ENCODE assay signal across 10 cellular contexts in genomic region chr2:236659758-236660150, GRCh38.
DNase-seq lines count a peak whose midpoint lies in the region; ATAC-seq, FAIRE-seq and TF ChIP-seq lines count a peak whose summit lies in the region.
"Had no signal": no experiment of that assay in that cellular context is flagged by ENCODE, and none has a peak within 500 bp of the region (broad histone marks: within the 10 kb centered on the region; RNA-seq: fewer than 3 reads in every experiment).

No MANE protein-coding gene starts in this region.

- H3K4me3 ChIP-seq in heart right ventricle (no peak overlapping the region), RWPE2 (ENCODE audit: severe bottlenecking) (no peak overlapping the region), kidney epithelial cell (ENCODE audit: low read depth, low read length) (no peak overlapping the region)

- TF ChIP-seq CTCF in heart right ventricle (IDR thresholded peaks at IDR 0.05) (no peak), RWPE2 (IDR thresholded peaks at IDR 0.05; ENCODE audit: poor library complexity, severe bottlenecking) (no peak), kidney epithelial cell (IDR thresholded peaks at IDR 0.05; ENCODE audit: insufficient read depth, low read length, poor library complexity, severe bottlenecking) (no peak)

- H3K9me3 Mint-ChIP-seq in activated CD4-positive, alpha-beta memory T cell treated with anti-CD3 and anti-CD28 coated beads, Interleukin-2, amount 10 ng/mL, durations not matched to agents 7 days and 5 days: no peaks in the 10 kb centered on the region
- no peaks in the 10 kb centered on the region for H3K9me3 Mint-ChIP-seq in activated naive CD4-positive, alpha-beta T cell treated with anti-CD3 and anti-CD28 coated beads, Interleukin-2, amount 10 ng/mL, durations not matched to agents 7 days and 5 days
- H3K9me3 Mint-ChIP-seq: activated T-cell treated with anti-CD3 and anti-CD28 coated beads, Interleukin-2, amount 50 U/mL, for 72 hours had no signal

- 42 to 60% methylated on average over 5 of the region's 5 CpGs for WGBS in heart right ventricle, 2 donors

- H3K9me3 ChIP-seq in heart right ventricle: no peaks in the 10 kb centered on the region
- H3K9me3 ChIP-seq in RWPE2 (ENCODE audit: severe bottlenecking): no peaks in the 10 kb centered on the region

- H3K27ac Mint-ChIP-seq in activated CD4-positive, alpha-beta memory T cell treated with anti-CD3 and anti-CD28 coated beads, Interleukin-2, amount 10 ng/mL, durations not matched to agents 7 days and 5 days: no peak overlapping the region
- no peak overlapping the region for H3K27ac Mint-ChIP-seq in activated naive CD4-positive, alpha-beta T cell treated with anti-CD3 and anti-CD28 coated beads, Interleukin-2, amount 10 ng/mL, durations not matched to agents 7 days and 5 days
- H3K27ac Mint-ChIP-seq: activated T-cell treated with anti-CD3 and anti-CD28 coated beads, Interleukin-2, amount 50 U/mL, for 72 hours had no signal

- POLR2A ChIA-PET in activated CD4-positive, alpha-beta memory T cell treated with anti-CD3 and anti-CD28 coated beads, Interleukin-2, amount 10 ng/mL, durations not matched to agents 7 days and 5 days (lab: Charles Lee): no interaction called here

- H3K36me3 Mint-ChIP-seq in activated CD4-positive, alpha-beta memory T cell treated with anti-CD3 and anti-CD28 coated beads, Interleukin-2, amount 10 ng/mL, durations not matched to agents 7 days and 5 days (ENCODE audit: low read depth): no peaks in the 10 kb centered on the region
- H3K36me3 Mint-ChIP-seq in activated naive CD4-positive, alpha-beta T cell treated with anti-CD3 and anti-CD28 coated beads, Interleukin-2, amount 10 ng/mL, durations not matched to agents 7 days and 5 days: no peaks in the 10 kb centered on the region

- peak in 6 of 8 donors; percentile 22 to 79 (median 45) for ATAC-seq in heart right ventricle
- ATAC-seq in RWPE2 (ENCODE audit: low read depth): peak; percentile 57; the same call in 2 of the 3 replicates
- no peak for ATAC-seq in GM19324 (IDR thresholded peaks at IDR 0.05; ENCODE audit: low FRiP score, unreplicated experiment)
- ATAC-seq: activated T-cell treated with anti-CD3 and anti-CD28 coated beads, Interleukin-2, amount 50 U/mL, for 72 hours had no signal

- H3K4me3 Mint-ChIP-seq in activated CD4-positive, alpha-beta memory T cell treated with anti-CD3 and anti-CD28 coated beads, Interleukin-2, amount 10 ng/mL, durations not matched to agents 7 days and 5 days: no peak overlapping the region
- no peak overlapping the region for H3K4me3 Mint-ChIP-seq in activated naive CD4-positive, alpha-beta T cell treated with anti-CD3 and anti-CD28 coated beads, Interleukin-2, amount 10 ng/mL, durations not matched to agents 7 days and 5 days
- H3K4me3 Mint-ChIP-seq: activated T-cell treated with anti-CD3 and anti-CD28 coated beads, Interleukin-2, amount 50 U/mL, for 72 hours had no signal

- CTCF ChIA-PET in activated CD4-positive, alpha-beta memory T cell treated with anti-CD3 and anti-CD28 coated beads, Interleukin-2, amount 10 ng/mL, durations not matched to agents 7 days and 5 days (lab: Charles Lee): no interaction called here
- CTCF ChIA-PET in activated naive CD4-positive, alpha-beta T cell treated with anti-CD3 and anti-CD28 coated beads, Interleukin-2, amount 10 ng/mL, durations not matched to agents 7 days and 5 days (lab: Charles Lee): no interaction called here

- H3K27ac ChIP-seq in heart right ventricle: peak overlapping the region in 4 of 10 donors; percentile 13 to 61 (median 40)
- H3K27ac ChIP-seq in RWPE2 (ENCODE audit: poor library complexity, severe bottlenecking): peak overlapping the region; percentile 69

- H3K27me3 ChIP-seq in heart right ventricle (no peaks in the 10 kb centered on the region), RWPE2 (ENCODE audit: insufficient read depth, poor library complexity, severe bottlenecking) (no peaks in the 10 kb centered on the region), kidney epithelial cell (ENCODE audit: control insufficient read depth, insufficient read depth, low read length) (no peaks in the 10 kb centered on the region)

- FAIRE-seq in urothelium cell line (lab: Jason Lieb, UNC): peak; percentile 30

- intact Hi-C loops in heart right ventricle (cut with DNase I): loop anchor here in 1 of 10 donors (10.0 kb wide), 1 partner anchor 85 kb away; no protein-coding TSS in a partner anchor
- intact Hi-C loops in cardiac septum (cut with DNase I): loop anchor here (5.0 kb wide), 2 partner anchors 73 to 92 kb away; partner anchors contain the start of gene ACKR3

- H3K4me1 ChIP-seq in heart right ventricle: peaks cover 5 to 50% (median 43%) of the 10 kb centered on the region in 9 donors
- H3K4me1 ChIP-seq in RWPE2 (ENCODE audit: insufficient read depth, poor library complexity, severe bottlenecking): peaks cover 19% of the 10 kb centered on the region

- DNase-seq in heart right ventricle (no peak), cardiac septum (ENCODE audit: low spot score) (no peak), RWPE2 (ENCODE audit: low spot score) (no peak), kidney epithelial cell (ENCODE audit: low read depth) (peak; percentile 35), urothelium cell line (ENCODE audit: low spot score) (peak; percentile 44)
- no peak for DNase-seq in activated CD4-positive, alpha-beta memory T cell treated with anti-CD3 and anti-CD28 coated beads, Interleukin-2, amount 10 ng/mL, durations not matched to agents 7 days and 5 days
- no peak for DNase-seq in activated naive CD4-positive, alpha-beta T cell treated with anti-CD3 and anti-CD28 coated beads, Interleukin-2, amount 10 ng/mL, durations not matched to agents 7 days and 5 days
- DNase-seq: activated T-cell treated with anti-CD3 and anti-CD28 coated beads, Interleukin-2, amount 50 U/mL, for 72 hours; NCI-H1436 treated with DMSO at 0.1 percent for 48 hours had no signal

- H3K4me1 Mint-ChIP-seq in activated CD4-positive, alpha-beta memory T cell treated with anti-CD3 and anti-CD28 coated beads, Interleukin-2, amount 10 ng/mL, durations not matched to agents 7 days and 5 days: no peaks in the 10 kb centered on the region
- H3K4me1 Mint-ChIP-seq in activated naive CD4-positive, alpha-beta T cell treated with anti-CD3 and anti-CD28 coated beads, Interleukin-2, amount 10 ng/mL, durations not matched to agents 7 days and 5 days: no peaks in the 10 kb centered on the region

- peaks cover 37% of the 10 kb centered on the region for H3K27me3 Mint-ChIP-seq in activated CD4-positive, alpha-beta memory T cell treated with anti-CD3 and anti-CD28 coated beads, Interleukin-2, amount 10 ng/mL, durations not matched to agents 7 days and 5 days
- H3K27me3 Mint-ChIP-seq in activated naive CD4-positive, alpha-beta T cell treated with anti-CD3 and anti-CD28 coated beads, Interleukin-2, amount 10 ng/mL, durations not matched to agents 7 days and 5 days: peaks cover 33% of the 10 kb centered on the region

- no peaks in the 10 kb centered on the region for H3K36me3 ChIP-seq in heart right ventricle
- H3K36me3 ChIP-seq in RWPE2 (ENCODE audit: low read depth): no peaks in the 10 kb centered on the region
- no peaks in the 10 kb centered on the region for H3K36me3 ChIP-seq in kidney epithelial cell (ENCODE audit: control insufficient read depth, insufficient read depth, low read length)

Comparison
In these comparisons a context has a peak if more than half of its experiments do, and no peak if none do; other contexts are left out.
1. DNase-seq: peak in kidney epithelial cell (single experiment) and urothelium cell line (single experiment); none in heart right ventricle (0 of 2), cardiac septum (single experiment), RWPE2 (single experiment), activated CD4-positive, alpha-beta memory T cell treated with anti-CD3 and anti-CD28 coated beads, Interleukin-2, amount 10 ng/mL, durations not matched to agents 7 days and 5 days (single experiment) and activated naive CD4-positive, alpha-beta T cell treated with anti-CD3 and anti-CD28 coated beads, Interleukin-2, amount 10 ng/mL, durations not matched to agents 7 days and 5 days (single experiment).